15 cellular contexts compared by ENCODE assay signal in the genomic region with DNA sequence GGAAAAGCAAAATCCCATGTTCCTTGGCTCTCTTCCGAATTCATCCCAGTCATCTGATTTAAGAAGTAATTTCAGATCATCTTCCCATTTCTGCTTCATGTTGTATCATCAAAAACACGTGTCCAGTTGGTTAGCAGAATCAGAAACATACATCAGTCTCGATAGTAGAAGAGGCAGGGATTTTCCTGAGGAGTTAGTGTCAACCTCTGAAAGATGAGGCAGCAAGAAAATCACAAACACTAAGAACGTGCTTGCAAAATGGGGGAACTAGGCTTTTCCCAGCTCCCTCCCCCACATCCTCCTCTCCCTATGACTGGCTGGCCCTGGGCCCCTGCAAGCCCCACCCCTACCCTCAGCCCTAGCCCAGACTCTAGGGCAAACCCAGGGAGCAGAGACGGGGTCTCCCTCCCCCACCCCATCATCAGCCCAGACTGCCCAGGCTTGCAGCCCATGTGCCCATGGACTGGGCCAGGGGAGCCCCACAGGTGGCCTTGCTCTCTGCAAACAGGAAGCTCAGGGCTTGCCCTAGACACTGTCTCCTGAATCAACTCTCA.
A peak's percentile ranks its signal among the peaks of the same experiment; 100 is the strongest.
DNase-seq lines count a peak whose midpoint lies in the region; ATAC-seq and TF ChIP-seq lines count a peak whose summit lies in the region.
"Had no signal": no experiment of that assay in that cellular context is flagged by ENCODE, and none has a peak within 500 bp of the region (broad histone marks: within the 10 kb centered on the region; RNA-seq: fewer than 3 reads in every experiment).

No MANE protein-coding gene starts in this region.

- H3K27ac ChIP-seq in DND-41 (ENCODE audit: low read length) (peak overlapping the region; percentile 80), OCI-LY7 (ENCODE audit: low read depth, low read length, poor library complexity, severe bottlenecking) (peak overlapping the region; percentile 95), lower lobe of right lung (no peak overlapping the region), uterus (no peak overlapping the region)
- H3K27ac ChIP-seq: ascending aorta, RWPE1, tibial artery had no signal

- intact Hi-C loops in activated CD4-positive, alpha-beta T cell treated with anti-CD3 and anti-CD28 coated beads for 36 hours (cut with DNase I, micrococcal nuclease) = no loop called here
- intact Hi-C loops in OCI-LY7 (cut with micrococcal nuclease; ENCODE audit: unreplicated experiment) = loop anchor here (1.0 to 10.0 kb wide), 3 partner anchors 22 to 886 kb away; no protein-coding TSS in a partner anchor
- intact Hi-C loops in lower lobe of right lung (cut with DNase I) = no loop called here
- intact Hi-C loops in uterus (cut with DNase I; ENCODE audit: low total_unique reads) = no loop called here

- TF ChIP-seq POLR2A in uterus (IDR thresholded peaks at IDR 0.05) = no peak

- no TSS peak for BruUV-seq in OCI-LY7 (replicated peaks; lab: Mats Ljungman, UMichigan)

- H2AFZ ChIP-seq in DND-41 (ENCODE audit: low read depth, low read length) (peak overlapping the region; percentile 23; the same call in 1 of the 2 replicates), OCI-LY7 (ENCODE audit: low read length) (no peak overlapping the region)

- CTCF ChIA-PET in activated CD4-positive, alpha-beta T cell treated with anti-CD3 and anti-CD28 coated beads for 36 hours (lab: Charles Lee) = interaction anchor here (0.7 to 2.4 kb wide), 4 partner anchors 22 to 978 kb away, joined by 3 to 16 read pairs (median 3); no protein-coding TSS in a partner anchor
- CTCF ChIA-PET in activated CD4-positive, alpha-beta T cell treated with anti-CD3 and anti-CD28 coated beads, Interleukin-2, amount 10 ng/mL, durations not matched to agents 7 days and 5 days (lab: Charles Lee) = interaction anchor here (0.5 to 5.5 kb wide), 8 partner anchors 8 to 312 kb away, joined by 3 to 22 read pairs (median 6); no protein-coding TSS in a partner anchor
- CTCF ChIA-PET in OCI-LY7 (lab: Charles Lee; ENCODE audit: unreplicated experiment) = interaction anchor here (0.6 to 2.9 kb wide), 7 partner anchors 15 to 1464 kb away, joined by 3 to 13 read pairs (median 3); a partner anchor contains a TSS

- no peak overlapping the region for H3K4me3 Mint-ChIP-seq in activated CD4-positive, alpha-beta T cell treated with anti-CD3 and anti-CD28 coated beads for 36 hours
- H3K4me3 Mint-ChIP-seq in activated CD4-positive, alpha-beta T cell treated with anti-CD3 and anti-CD28 coated beads, Interleukin-2, amount 10 ng/mL, durations not matched to agents 7 days and 5 days = no peak overlapping the region
- H3K4me3 Mint-ChIP-seq: neural crest cell had no signal

- peaks cover 2% of the 10 kb centered on the region for H3K36me3 Mint-ChIP-seq in activated CD4-positive, alpha-beta T cell treated with anti-CD3 and anti-CD28 coated beads for 36 hours (ENCODE audit: low read depth)
- H3K36me3 Mint-ChIP-seq in activated CD4-positive, alpha-beta T cell treated with anti-CD3 and anti-CD28 coated beads, Interleukin-2, amount 10 ng/mL, durations not matched to agents 7 days and 5 days (ENCODE audit: low read depth) = peaks cover 24% of the 10 kb centered on the region

- no peak overlapping the region for H3K4me2 ChIP-seq in DND-41 (ENCODE audit: insufficient read depth, low read length)
- peak overlapping the region; percentile 78 for H3K4me2 ChIP-seq in OCI-LY7 (ENCODE audit: low read length)

- peak overlapping the region; percentile 82 for H3K27ac Mint-ChIP-seq in activated CD4-positive, alpha-beta T cell treated with anti-CD3 and anti-CD28 coated beads for 36 hours
- no peak overlapping the region for H3K27ac Mint-ChIP-seq in activated CD4-positive, alpha-beta T cell treated with anti-CD3 and anti-CD28 coated beads, Interleukin-2, amount 10 ng/mL, durations not matched to agents 7 days and 5 days

- H3K4me3 ChIP-seq in DND-41 (ENCODE audit: low read depth in 1 of 2, low read length in 2 of 2) = no peak overlapping the region
- peak overlapping the region; percentile 3 for H3K4me3 ChIP-seq in OCI-LY7 (ENCODE audit: low read depth, low read length, poor library complexity, severe bottlenecking)
- H3K4me3 ChIP-seq in lower lobe of right lung = no peak overlapping the region
- H3K4me3 ChIP-seq in uterus = no peak overlapping the region
- H3K4me3 ChIP-seq: ascending aorta, tibial artery had no signal

- H4K20me1 ChIP-seq in DND-41 (ENCODE audit: insufficient read depth, low read length) (no peaks in the 10 kb centered on the region), OCI-LY7 (ENCODE audit: insufficient read depth, low read length) (no peaks in the 10 kb centered on the region)

- no peaks in the 10 kb centered on the region for H3K9me3 ChIP-seq in DND-41 (ENCODE audit: insufficient read depth, low read length, severe bottlenecking)
- no peaks in the 10 kb centered on the region for H3K9me3 ChIP-seq in OCI-LY7 (ENCODE audit: low read length)
- H3K9me3 ChIP-seq in lower lobe of right lung = no peaks in the 10 kb centered on the region
- H3K9me3 ChIP-seq in uterus = no peaks in the 10 kb centered on the region
- H3K9me3 ChIP-seq: ascending aorta, tibial artery had no signal

- H3K9ac ChIP-seq in DND-41 (ENCODE audit: low read depth, low read length) = no peak overlapping the region

- TF ChIP-seq CTCF in DND-41 (IDR thresholded peaks at IDR 0.05; ENCODE audit: borderline replicate concordance, extremely low read depth, low read length, poor library complexity, severe bottlenecking) (no peak), OCI-LY7 (conservative IDR thresholded peaks at IDR 0.05; ENCODE audit: low read length) (no peak), lower lobe of right lung (IDR thresholded peaks at IDR 0.05) (no peak), uterus (IDR thresholded peaks at IDR 0.05) (no peak)

- H3K27me3 ChIP-seq in DND-41 (ENCODE audit: insufficient read depth, low read length, poor library complexity) = no peaks in the 10 kb centered on the region
- no peaks in the 10 kb centered on the region for H3K27me3 ChIP-seq in lower lobe of right lung (ENCODE audit: low read depth)
- no peaks in the 10 kb centered on the region for H3K27me3 ChIP-seq in uterus
- H3K27me3 ChIP-seq: ascending aorta, tibial artery had no signal

- H3K36me3 ChIP-seq in DND-41 (ENCODE audit: insufficient read depth, low read length) = no peaks in the 10 kb centered on the region
- peaks cover 17% of the 10 kb centered on the region for H3K36me3 ChIP-seq in OCI-LY7 (ENCODE audit: insufficient read depth, low read length)
- H3K36me3 ChIP-seq in lower lobe of right lung = no peaks in the 10 kb centered on the region
- no peaks in the 10 kb centered on the region for H3K36me3 ChIP-seq in uterus
- H3K36me3 ChIP-seq: ascending aorta, tibial artery had no signal

- no peaks in the 10 kb centered on the region for H3K9me2 ChIP-seq in OCI-LY7 (ENCODE audit: insufficient read depth, low read length)

- POLR2A ChIA-PET in activated CD4-positive, alpha-beta T cell treated with anti-CD3 and anti-CD28 coated beads for 36 hours (lab: Charles Lee) = interaction anchor here (1.2 to 2.7 kb wide), 3 partner anchors 22 to 164 kb away, joined by 7 to 16 read pairs (median 7); a partner anchor contains a TSS
- POLR2A ChIA-PET in activated CD4-positive, alpha-beta T cell treated with anti-CD3 and anti-CD28 coated beads, Interleukin-2, amount 10 ng/mL, durations not matched to agents 7 days and 5 days (lab: Charles Lee) = no interaction called here
- POLR2A ChIA-PET in OCI-LY7 (lab: Charles Lee) = interaction anchor here (0.7 to 12.8 kb wide), 19 partner anchors 9 to 286 kb away, joined by 3 to 107 read pairs (median 9); a partner anchor contains a TSS

- H3K27me3 Mint-ChIP-seq in activated CD4-positive, alpha-beta T cell treated with anti-CD3 and anti-CD28 coated beads for 36 hours = no peaks in the 10 kb centered on the region
- H3K27me3 Mint-ChIP-seq in activated CD4-positive, alpha-beta T cell treated with anti-CD3 and anti-CD28 coated beads, Interleukin-2, amount 10 ng/mL, durations not matched to agents 7 days and 5 days = no peaks in the 10 kb centered on the region

- peak; percentile 79 for ATAC-seq in activated CD4-positive, alpha-beta T cell treated with anti-CD3 and anti-CD28 coated beads for 36 hours
- ATAC-seq in DND-41 (ENCODE audit: insufficient read depth, low read depth) = peak; percentile 63
- ATAC-seq in lower lobe of right lung = no peak

- no peaks in the 10 kb centered on the region for H3K9me3 Mint-ChIP-seq in activated CD4-positive, alpha-beta T cell treated with anti-CD3 and anti-CD28 coated beads for 36 hours (ENCODE audit: low read depth)
- peaks cover 14% of the 10 kb centered on the region for H3K9me3 Mint-ChIP-seq in activated CD4-positive, alpha-beta T cell treated with anti-CD3 and anti-CD28 coated beads, Interleukin-2, amount 10 ng/mL, durations not matched to agents 7 days and 5 days
- H3K9me3 Mint-ChIP-seq: neural crest cell had no signal

- no peaks in the 10 kb centered on the region for H3K79me2 ChIP-seq in DND-41 (ENCODE audit: insufficient read depth, low read length)
- peaks cover 15% of the 10 kb centered on the region; the same call in 1 of the 2 replicates for H3K79me2 ChIP-seq in OCI-LY7 (ENCODE audit: insufficient read depth, low read depth, low read length)

- peak; percentile 74 for DNase-seq in activated CD4-positive, alpha-beta T cell treated with anti-CD3 and anti-CD28 coated beads for 36 hours
- no peak for DNase-seq in activated CD4-positive, alpha-beta T cell treated with anti-CD3 and anti-CD28 coated beads, Interleukin-2, amount 10 ng/mL, durations not matched to agents 7 days and 5 days
- DNase-seq in DND-41 = peak; percentile 64
- peak; percentile 63 for DNase-seq in OCI-LY7 (ENCODE audit: low spot score)
- DNase-seq in lower lobe of right lung = peak; percentile 44
- DNase-seq in foreskin melanocyte = no peak
- no peak for DNase-seq in uterus
- DNase-seq in islet precursor cell = no peak
- DNase-seq: ACHN, NCI-H1092, NCI-H446, tibial artery had no signal

- H3K4me1 Mint-ChIP-seq in activated CD4-positive, alpha-beta T cell treated with anti-CD3 and anti-CD28 coated beads for 36 hours = peaks cover 63% of the 10 kb centered on the region
- H3K4me1 Mint-ChIP-seq in activated CD4-positive, alpha-beta T cell treated with anti-CD3 and anti-CD28 coated beads, Interleukin-2, amount 10 ng/mL, durations not matched to agents 7 days and 5 days = peaks cover 69% of the 10 kb centered on the region
- H3K4me1 Mint-ChIP-seq: neural crest cell had no signal

- peaks cover 65% of the 10 kb centered on the region for H3K4me1 ChIP-seq in DND-41 (ENCODE audit: insufficient read depth, low read length)
- peaks cover 100% of the 10 kb centered on the region for H3K4me1 ChIP-seq in OCI-LY7 (ENCODE audit: insufficient read depth, low read length, poor library complexity, severe bottlenecking)
- H3K4me1 ChIP-seq in lower lobe of right lung = peaks cover 19% of the 10 kb centered on the region
- H3K4me1 ChIP-seq in uterus = no peaks in the 10 kb centered on the region
- H3K4me1 ChIP-seq: ascending aorta had no signal

Comparison
In these comparisons a context has a peak if more than half of its experiments do, and no peak if none do; other contexts are left out.
1. DNase-seq: peak in activated CD4-positive, alpha-beta T cell treated with anti-CD3 and anti-CD28 coated beads for 36 hours (single experiment), DND-41 (single experiment), OCI-LY7 (single experiment) and lower lobe of right lung (single experiment); none in activated CD4-positive, alpha-beta T cell treated with anti-CD3 and anti-CD28 coated beads, Interleukin-2, amount 10 ng/mL, durations not matched to agents 7 days and 5 days (single experiment), foreskin melanocyte (single experiment), uterus (0 of 2) and islet precursor cell (single experiment).
2. ATAC-seq: peak in activated CD4-positive, alpha-beta T cell treated with anti-CD3 and anti-CD28 coated beads for 36 hours (single experiment) and DND-41 (single experiment); none in lower lobe of right lung (0 of 2).
3. H3K27ac ChIP-seq: peak in DND-41 (single experiment) and OCI-LY7 (single experiment); none in lower lobe of right lung (single experiment) and uterus (0 of 2).